In genomic region chr12:113346387-113346786, GRCh38 we compare ENCODE assay signal across 1 cellular context.
TF ChIP-seq lines count a peak whose summit lies in the region.

No MANE protein-coding gene starts in this region.

TF ChIP-seq in GM12878, 131 proteins besides CTCF, POLR2A, EP300 and RAD21:
- TF ChIP-seq NR2F1 (conservative IDR thresholded peaks at IDR 0.05) (0 out of 2 replicates have a peak, but pooled peaks have one; percentile 51), BHLHE40 (IDR thresholded peaks at IDR 0.05; ENCODE audit: borderline replicate concordance in 1 of 2, low read depth in 2 of 2, low read length in 1 of 2) (no peak), NR2C2 (IDR thresholded peaks at IDR 0.05; ENCODE audit: borderline replicate concordance, control insufficient read depth, insufficient read length, low read depth) (peak; percentile 25)
